ENCODE assay signal across 2 cellular contexts in the genomic region with DNA sequence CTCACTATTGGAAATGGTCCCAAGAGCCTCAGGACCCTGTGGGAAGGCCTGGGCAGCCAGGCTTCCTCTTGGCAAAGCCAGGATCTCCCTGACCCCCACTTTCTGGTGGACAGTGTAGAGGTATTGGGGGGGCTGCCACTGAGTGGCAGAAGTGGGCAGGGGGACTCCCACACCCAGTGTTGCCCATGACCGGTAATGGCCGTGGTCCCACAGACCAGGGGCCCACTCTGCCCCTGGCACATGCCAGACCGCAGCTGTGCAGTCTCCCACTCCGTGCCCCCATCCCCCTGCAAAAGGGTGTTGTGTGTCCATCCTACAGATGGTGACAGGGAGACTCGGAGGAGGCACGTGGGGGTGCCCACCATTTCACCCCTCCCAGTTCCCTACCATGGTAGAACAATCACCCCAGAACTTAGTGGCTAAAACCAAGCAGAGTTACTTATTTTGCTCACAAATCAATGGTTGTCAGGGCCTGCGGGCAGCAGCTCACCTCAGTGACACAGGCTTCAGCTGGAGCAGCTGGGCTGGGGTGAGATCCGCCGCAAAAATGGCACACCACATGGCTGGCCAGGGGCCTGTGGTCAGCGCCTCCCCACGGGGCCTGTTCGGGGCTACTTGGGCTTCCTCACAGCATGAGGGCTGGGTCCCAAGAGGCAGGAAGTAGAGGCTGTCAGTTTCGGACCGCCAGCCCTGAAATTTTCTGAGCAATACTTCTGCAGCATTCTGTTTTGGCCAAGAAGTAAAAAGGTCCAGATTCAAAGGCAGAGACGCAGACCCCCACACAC.
TF ChIP-seq lines count a peak whose summit lies in the region.

No MANE protein-coding gene starts in this region.

TF ChIP-seq in SK-N-SH treated with all-trans-retinoic acid at 6 μM for 48 hours, 23 proteins besides CTCF, POLR2A, EP300 and RAD21 (continued from another document):
- no peak for TF ChIP-seq RARB (CRISPR knock-in tag; IDR thresholded peaks at IDR 0.05)
- TF ChIP-seq SNAI2 (CRISPR knock-in tag; IDR thresholded peaks at IDR 0.05) = no peak
- TF ChIP-seq ZNF8 (CRISPR knock-in tag; IDR thresholded peaks at IDR 0.05) = no peak

TF ChIP-seq in SK-N-SH, 30 proteins besides CTCF, POLR2A, EP300 and RAD21 (continued from another document):
- TF ChIP-seq, protein P1, sequence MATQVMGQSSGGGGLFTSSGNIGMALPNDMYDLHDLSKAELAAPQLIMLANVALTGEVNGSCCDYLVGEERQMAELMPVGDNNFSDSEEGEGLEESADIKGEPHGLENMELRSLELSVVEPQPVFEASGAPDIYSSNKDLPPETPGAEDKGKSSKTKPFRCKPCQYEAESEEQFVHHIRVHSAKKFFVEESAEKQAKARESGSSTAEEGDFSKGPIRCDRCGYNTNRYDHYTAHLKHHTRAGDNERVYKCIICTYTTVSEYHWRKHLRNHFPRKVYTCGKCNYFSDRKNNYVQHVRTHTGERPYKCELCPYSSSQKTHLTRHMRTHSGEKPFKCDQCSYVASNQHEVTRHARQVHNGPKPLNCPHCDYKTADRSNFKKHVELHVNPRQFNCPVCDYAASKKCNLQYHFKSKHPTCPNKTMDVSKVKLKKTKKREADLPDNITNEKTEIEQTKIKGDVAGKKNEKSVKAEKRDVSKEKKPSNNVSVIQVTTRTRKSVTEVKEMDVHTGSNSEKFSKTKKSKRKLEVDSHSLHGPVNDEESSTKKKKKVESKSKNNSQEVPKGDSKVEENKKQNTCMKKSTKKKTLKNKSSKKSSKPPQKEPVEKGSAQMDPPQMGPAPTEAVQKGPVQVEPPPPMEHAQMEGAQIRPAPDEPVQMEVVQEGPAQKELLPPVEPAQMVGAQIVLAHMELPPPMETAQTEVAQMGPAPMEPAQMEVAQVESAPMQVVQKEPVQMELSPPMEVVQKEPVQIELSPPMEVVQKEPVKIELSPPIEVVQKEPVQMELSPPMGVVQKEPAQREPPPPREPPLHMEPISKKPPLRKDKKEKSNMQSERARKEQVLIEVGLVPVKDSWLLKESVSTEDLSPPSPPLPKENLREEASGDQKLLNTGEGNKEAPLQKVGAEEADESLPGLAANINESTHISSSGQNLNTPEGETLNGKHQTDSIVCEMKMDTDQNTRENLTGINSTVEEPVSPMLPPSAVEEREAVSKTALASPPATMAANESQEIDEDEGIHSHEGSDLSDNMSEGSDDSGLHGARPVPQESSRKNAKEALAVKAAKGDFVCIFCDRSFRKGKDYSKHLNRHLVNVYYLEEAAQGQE (IDR thresholded peaks at IDR 0.05; ENCODE audit: low read depth, low read length) = no peak
- TF ChIP-seq TEAD4 (IDR thresholded peaks at IDR 0.05; ENCODE audit: borderline replicate concordance, insufficient read depth) (no peak), POLR2AphosphoS5 (IDR thresholded peaks at IDR 0.05; ENCODE audit: low read depth, low read length) (no peak), FOXJ3 (CRISPR knock-in tag; IDR thresholded peaks at IDR 0.05) (no peak), SMC3 (IDR thresholded peaks at IDR 0.05; ENCODE audit: low read depth, low read length) (no peak), TCF12 (IDR thresholded peaks at IDR 0.05) (no peak)
TF ChIP-seq in SK-N-SH: peak in this region for 0.
